Comparison of ENCODE assay signal across 1 cellular context in genomic region chr20:53642196-53643030, GRCh38.
TF ChIP-seq lines count a peak whose summit lies in the region.

No MANE protein-coding gene starts in this region.

TF ChIP-seq in GM23338, 12 proteins besides CTCF, POLR2A, EP300 and RAD21 (continued from another document):
- TF ChIP-seq, protein P1, sequence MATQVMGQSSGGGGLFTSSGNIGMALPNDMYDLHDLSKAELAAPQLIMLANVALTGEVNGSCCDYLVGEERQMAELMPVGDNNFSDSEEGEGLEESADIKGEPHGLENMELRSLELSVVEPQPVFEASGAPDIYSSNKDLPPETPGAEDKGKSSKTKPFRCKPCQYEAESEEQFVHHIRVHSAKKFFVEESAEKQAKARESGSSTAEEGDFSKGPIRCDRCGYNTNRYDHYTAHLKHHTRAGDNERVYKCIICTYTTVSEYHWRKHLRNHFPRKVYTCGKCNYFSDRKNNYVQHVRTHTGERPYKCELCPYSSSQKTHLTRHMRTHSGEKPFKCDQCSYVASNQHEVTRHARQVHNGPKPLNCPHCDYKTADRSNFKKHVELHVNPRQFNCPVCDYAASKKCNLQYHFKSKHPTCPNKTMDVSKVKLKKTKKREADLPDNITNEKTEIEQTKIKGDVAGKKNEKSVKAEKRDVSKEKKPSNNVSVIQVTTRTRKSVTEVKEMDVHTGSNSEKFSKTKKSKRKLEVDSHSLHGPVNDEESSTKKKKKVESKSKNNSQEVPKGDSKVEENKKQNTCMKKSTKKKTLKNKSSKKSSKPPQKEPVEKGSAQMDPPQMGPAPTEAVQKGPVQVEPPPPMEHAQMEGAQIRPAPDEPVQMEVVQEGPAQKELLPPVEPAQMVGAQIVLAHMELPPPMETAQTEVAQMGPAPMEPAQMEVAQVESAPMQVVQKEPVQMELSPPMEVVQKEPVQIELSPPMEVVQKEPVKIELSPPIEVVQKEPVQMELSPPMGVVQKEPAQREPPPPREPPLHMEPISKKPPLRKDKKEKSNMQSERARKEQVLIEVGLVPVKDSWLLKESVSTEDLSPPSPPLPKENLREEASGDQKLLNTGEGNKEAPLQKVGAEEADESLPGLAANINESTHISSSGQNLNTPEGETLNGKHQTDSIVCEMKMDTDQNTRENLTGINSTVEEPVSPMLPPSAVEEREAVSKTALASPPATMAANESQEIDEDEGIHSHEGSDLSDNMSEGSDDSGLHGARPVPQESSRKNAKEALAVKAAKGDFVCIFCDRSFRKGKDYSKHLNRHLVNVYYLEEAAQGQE (IDR thresholded peaks at IDR 0.05; ENCODE audit: unreplicated experiment) = no peak
